22 cellular contexts compared by ENCODE assay signal in genomic region chr3:196975349-196975748, GRCh38.
"Had no signal": no experiment of that assay in that cellular context is flagged by ENCODE, and none has a peak within 500 bp of the region (broad histone marks: within the 10 kb centered on the region; RNA-seq: fewer than 3 reads in every experiment).

No MANE protein-coding gene starts in this region.

- H3K36me3 ChIP-seq: esophagus squamous epithelium, gastroesophageal sphincter, left lung, lower lobe of right lung, pancreas, thoracic aorta, transverse colon had no signal

- H3K9me3 ChIP-seq: esophagus squamous epithelium, gastroesophageal sphincter, left lung, lower lobe of right lung, pancreas, thoracic aorta, transverse colon had no signal

- H3K4me1 ChIP-seq: left lung, lower lobe of right lung, pancreas had no signal

- H3K27me3 ChIP-seq: pancreas, transverse colon had no signal

- H3K27ac ChIP-seq: esophagus squamous epithelium, gastroesophageal sphincter, left lung, lower lobe of right lung, pancreas, thoracic aorta, transverse colon had no signal

- H3K36me3 Mint-ChIP-seq: memory B cell; stimulated activated memory B cell treated with anti-CD40 and anti-IgM and Interleukin-4, amounts not matched to agents 10 μg/mL and 1 μg/mL and 100 μg/mL, for 72 hours had no signal

- H3K4me3 ChIP-seq: esophagus squamous epithelium, gastroesophageal sphincter, left lung, lower lobe of right lung, pancreas, smooth muscle cell, thoracic aorta, transverse colon had no signal

- H3K9me3 Mint-ChIP-seq: dendritic cell treated with granulocyte-macrophage colony-stimulating factor and Interleukin-4, amounts not matched to agents 40 ng/mL and 50 ng/mL, for 4 days; effector memory CD8-positive, alpha-beta T cell; memory B cell; stimulated activated memory B cell treated with anti-CD40 and anti-IgM and Interleukin-4, amounts not matched to agents 10 μg/mL and 1 μg/mL and 100 μg/mL, for 72 hours; stimulated activated naive CD8-positive, alpha-beta T cell treated with anti-CD3 and anti-CD28 coated beads, Interleukin-15, Interleukin-2, amounts not matched to agents 100 ng/mL and 50 ng/mL, for 24 hours had no signal

- FAIRE-seq: colon, keratinocyte, pancreas had no signal

- H3K4me3 Mint-ChIP-seq: dendritic cell treated with granulocyte-macrophage colony-stimulating factor and Interleukin-4, amounts not matched to agents 40 ng/mL and 50 ng/mL, for 4 days; effector memory CD8-positive, alpha-beta T cell; memory B cell; stimulated activated memory B cell treated with anti-CD40 and anti-IgM and Interleukin-4, amounts not matched to agents 10 μg/mL and 1 μg/mL and 100 μg/mL, for 72 hours; stimulated activated naive CD8-positive, alpha-beta T cell treated with anti-CD3 and anti-CD28 coated beads, Interleukin-15, Interleukin-2, amounts not matched to agents 100 ng/mL and 50 ng/mL, for 24 hours had no signal

- DNase-seq: cerebellar nuclear complex; effector memory CD8-positive, alpha-beta T cell; esophagus squamous epithelium; foreskin fibroblast; glutamatergic neuron; left lung; lower lobe of right lung; midbrain; occipital lobe; pancreas; right cardiac atrium; stimulated activated CD4-positive, alpha-beta T cell treated with anti-CD3 and anti-CD28 coated beads, Interleukin-4, amount 100 ng/mL, for 1 hour; transverse colon had no signal

- H3K27ac Mint-ChIP-seq: dendritic cell treated with granulocyte-macrophage colony-stimulating factor and Interleukin-4, amounts not matched to agents 40 ng/mL and 50 ng/mL, for 4 days; memory B cell; stimulated activated memory B cell treated with anti-CD40 and anti-IgM and Interleukin-4, amounts not matched to agents 10 μg/mL and 1 μg/mL and 100 μg/mL, for 72 hours; stimulated activated naive CD8-positive, alpha-beta T cell treated with anti-CD3 and anti-CD28 coated beads, Interleukin-15, Interleukin-2, amounts not matched to agents 100 ng/mL and 50 ng/mL, for 24 hours had no signal

- ATAC-seq: effector memory CD8-positive, alpha-beta T cell; gastroesophageal sphincter; left lung; lower lobe of right lung; pancreas; right cardiac atrium; stimulated activated memory B cell treated with anti-CD40 and anti-IgM and Interleukin-4, amounts not matched to agents 10 μg/mL and 1 μg/mL and 100 μg/mL, for 72 hours had no signal

- H3K27me3 Mint-ChIP-seq: memory B cell had no signal

- H3K4me2 ChIP-seq: smooth muscle cell had no signal
